In genomic region chr13:60396008-60396782, GRCh38 we compare ENCODE assay signal across 8 cellular contexts. TPM values are rescaled to one million over a fixed set of nuclear protein-coding genes. Genes with fewer than 3 reads are reported as not detected.
DNase-seq lines count a peak whose midpoint lies in the region; ATAC-seq, FAIRE-seq and TF ChIP-seq lines count a peak whose summit lies in the region.

No MANE protein-coding gene starts in this region.

- peak overlapping the region; percentile 99 for H3K4me3 Mint-ChIP-seq in neural crest cell

- H3F3A ChIP-seq in MM.1S (ENCODE audit: insufficient read depth, low read length) = 0 out of 2 replicates have a peak, but pooled peaks cover 3% of the 10 kb centered on the region

- peak; percentile 91 for ATAC-seq in foreskin keratinocyte

- peak overlapping the region; percentile 60 for H3K4me3 ChIP-seq in MM.1S (ENCODE audit: low read length)
- peak overlapping the region; percentile 89 to 91 for H3K4me3 ChIP-seq in stomach smooth muscle (ENCODE audit: low read length in 2 of 2)

- H3K36me3 Mint-ChIP-seq in neural crest cell (ENCODE audit: low read depth) = no peaks in the 10 kb centered on the region

- H3K9ac ChIP-seq in MM.1S (ENCODE audit: low read length) (peak overlapping the region; percentile 85), stomach smooth muscle (ENCODE audit: low read length in 2 of 2) (peak overlapping the region; percentile 88 to 90)

- no peaks in the 10 kb centered on the region for H4K20me1 ChIP-seq in MM.1S (ENCODE audit: insufficient read depth, low read length)

- FAIRE-seq in G401.6 (lab: Jason Lieb, UNC) = peak; percentile 89

- H3K9me3 ChIP-seq in MM.1S (replicated peaks; ENCODE audit: insufficient read depth, low read length) (no peaks in the 10 kb centered on the region), stomach smooth muscle (ENCODE audit: control insufficient read depth in 2 of 2, low read length in 2 of 2) (no peaks in the 10 kb centered on the region)

- peak overlapping the region; percentile 83 for H3K27ac ChIP-seq in MM.1S (ENCODE audit: low read length)
- peak overlapping the region; percentile 91 for H3K27ac ChIP-seq in foreskin keratinocyte
- H3K27ac ChIP-seq in stomach smooth muscle (ENCODE audit: low read length) = peak overlapping the region; percentile 93

- no peaks in the 10 kb centered on the region for H3K27me3 Mint-ChIP-seq in neural crest cell (ENCODE audit: low read depth)

- peaks cover 28% of the 10 kb centered on the region for H3K4me1 Mint-ChIP-seq in neural crest cell

- peaks cover 30% of the 10 kb centered on the region for H3K79me2 ChIP-seq in MM.1S (ENCODE audit: low read length)

- H3K36me3 ChIP-seq in MM.1S (replicated peaks; ENCODE audit: insufficient read depth, low read length) (no peaks in the 10 kb centered on the region), stomach smooth muscle (ENCODE audit: control insufficient read depth in 2 of 2, insufficient read depth in 2 of 2, low read length in 2 of 2) (no peaks in the 10 kb centered on the region)

- peak overlapping the region; percentile 65; the same call in 1 of the 2 replicates for H3K4me2 ChIP-seq in MM.1S (ENCODE audit: low read depth, low read length)

- TF ChIP-seq CTCF in MM.1S (IDR thresholded peaks at IDR 0.05; ENCODE audit: low read length) (no peak), foreskin keratinocyte (conservative IDR thresholded peaks at IDR 0.05) (no peak), neural crest cell (conservative IDR thresholded peaks at IDR 0.05) (no peak)

- no peaks in the 10 kb centered on the region for H3K9me3 Mint-ChIP-seq in neural crest cell

- H3K4me1 ChIP-seq in MM.1S (ENCODE audit: low read length) (no peaks in the 10 kb centered on the region), foreskin keratinocyte (no peaks in the 10 kb centered on the region), stomach smooth muscle (ENCODE audit: control insufficient read depth, insufficient read depth, low read length) (no peaks in the 10 kb centered on the region)

- DNase-seq in HCEC 1CT (peak; percentile 93), MM.1S (peak; percentile 84), SHP77 treated with DMSO at 0.1 percent for 48 hours (lab: John Stamatoyannopoulos, UW) (peak; percentile 84), activated gamma-delta T cell treated with Interleukin-2 at 50 U/mL for 16 hours (peak; percentile 81), foreskin keratinocyte (peak; percentile 86 to 93), neural crest cell (ENCODE audit: low read depth, low spot score) (peak; percentile 69)

- peak overlapping the region; percentile 72 for H2AFZ ChIP-seq in MM.1S (ENCODE audit: low read length)

- peak overlapping the region; percentile 89 for H3K27ac Mint-ChIP-seq in neural crest cell (ENCODE audit: unreplicated experiment)

- no peaks in the 10 kb centered on the region for H3K9me2 ChIP-seq in MM.1S (replicated peaks; ENCODE audit: insufficient read depth, low read length)

- H3K27me3 ChIP-seq in MM.1S (replicated peaks; ENCODE audit: insufficient read depth, low read length) (no peaks in the 10 kb centered on the region), foreskin keratinocyte (no peaks in the 10 kb centered on the region), stomach smooth muscle (ENCODE audit: control insufficient read depth in 1 of 2, insufficient read depth in 2 of 2, low read length in 2 of 2) (no peaks in the 10 kb centered on the region)

RNA-seq across cellular contexts. Expression of gene TDRD3, which starts 0.8 kb away (rescaled TPM):
- total RNA-seq in foreskin keratinocyte (12.1 and 14.1 TPM in 2 replicates), neural crest cell (20.3 and 24.4 TPM in 2 replicates)
- polyA plus RNA-seq in foreskin keratinocyte = 5.9 and 6.8 TPM in 2 replicates

Comparison
In these comparisons a context has a peak if more than half of its experiments do, and no peak if none do; other contexts are left out.
1. Peak in every context shown above with its lines: DNase-seq, ATAC-seq, H3K4me3 ChIP-seq and H3K27ac ChIP-seq.